11 cellular contexts compared by ENCODE assay signal in the genomic region with DNA sequence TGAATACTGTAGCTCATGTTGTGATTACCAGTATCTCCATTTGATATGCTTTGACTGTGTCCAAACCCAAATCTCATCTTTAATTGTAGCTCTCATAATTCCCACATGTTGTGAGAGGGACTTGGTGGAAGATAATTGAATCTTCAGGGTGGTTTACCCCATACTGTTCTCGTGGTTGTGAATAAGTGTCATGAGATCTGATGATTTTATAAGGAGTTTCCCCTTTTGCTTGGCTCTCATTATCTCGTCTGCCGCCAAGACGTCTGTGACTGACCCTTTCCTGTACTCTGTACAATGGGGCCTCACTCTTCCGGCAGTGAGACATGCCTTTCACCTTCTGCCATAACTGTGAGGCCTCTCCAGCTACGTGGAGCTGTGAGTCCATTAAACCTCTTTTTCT. TPM values are rescaled to one million over a fixed set of nuclear protein-coding genes. Genes with fewer than 3 reads are reported as not detected.
A peak's percentile ranks its signal among the peaks of the same experiment; 100 is the strongest.
DNase-seq lines count a peak whose midpoint lies in the region; ATAC-seq and TF ChIP-seq lines count a peak whose summit lies in the region.
"Had no signal": no experiment of that assay in that cellular context is flagged by ENCODE, and none has a peak within 500 bp of the region (broad histone marks: within the 10 kb centered on the region; RNA-seq: fewer than 3 reads in every experiment).

No MANE protein-coding gene starts in this region.

- H2AFZ ChIP-seq in SK-N-SH (ENCODE audit: low read depth) = no peak overlapping the region

- H3K9ac ChIP-seq in SK-N-SH = no peak overlapping the region

- H3K9me3 Mint-ChIP-seq in WTC11 (no peaks in the 10 kb centered on the region), mesothelial cell of epicardium (no peaks in the 10 kb centered on the region)
- H3K9me3 Mint-ChIP-seq in CD8-positive, alpha-beta T cell = no peaks in the 10 kb centered on the region

- no peak overlapping the region for H3K4me2 ChIP-seq in SK-N-SH

- CTCF ChIA-PET in WTC11 (lab: Charles Lee) (interaction anchor here (1.0 kb wide), 1 partner anchor 56 kb away, joined by 3 read pairs; no protein-coding TSS in a partner anchor), SK-N-SH (lab: Yijun Ruan, JAX) (no interaction called here)
- CTCF ChIA-PET in CD8-positive, alpha-beta T cell (lab: Charles Lee) = no interaction called here

- H3K9me2 ChIP-seq in SK-N-SH = no peaks in the 10 kb centered on the region

- POLR2A ChIA-PET in WTC11 (lab: Charles Lee) (interaction anchor here (0.6 kb wide), 2 partner anchors 14 to 66 kb away, joined by 3 to 4 read pairs; no protein-coding TSS in a partner anchor), SK-N-SH (lab: Yijun Ruan, JAX) (no interaction called here)
- POLR2A ChIA-PET in CD8-positive, alpha-beta T cell (lab: Charles Lee) = no interaction called here

- H3K4me1 Mint-ChIP-seq in WTC11 = peaks cover 59% of the 10 kb centered on the region
- peaks cover 29% of the 10 kb centered on the region for H3K4me1 Mint-ChIP-seq in mesothelial cell of epicardium
- H3K4me1 Mint-ChIP-seq in CD8-positive, alpha-beta T cell (ENCODE audit: low read depth) = peaks cover 2% of the 10 kb centered on the region

- TF ChIP-seq RAD21 in SK-N-SH (IDR thresholded peaks at IDR 0.05; ENCODE audit: low read length) = no peak

- no peaks in the 10 kb centered on the region for H3K27me3 ChIP-seq in CD8-positive, alpha-beta T cell (ENCODE audit: insufficient read depth, low read length)
- H3K27me3 ChIP-seq in SK-N-SH (ENCODE audit: insufficient read depth) = no peaks in the 10 kb centered on the region

- intact Hi-C loops in CD8-positive, alpha-beta T cell (cut with DNase I, micrococcal nuclease) = no loop called here

- peaks cover 46% of the 10 kb centered on the region for H4K20me1 ChIP-seq in SK-N-SH (ENCODE audit: insufficient read depth)

- H3K27ac ChIP-seq in CD8-positive, alpha-beta T cell (ENCODE audit: low read depth, low read length) = no peak overlapping the region
- peak overlapping the region in 1 of 2 experiments; percentile 69; a peak in 2 of 4 replicates for H3K27ac ChIP-seq in SK-N-SH (ENCODE audit: low read depth in 2 of 2, low read length in 1 of 2)

- DNase-seq in Caki2 (ENCODE audit: low read depth) = peak; percentile 62
- peak; percentile 76 for DNase-seq in HT1080 (ENCODE audit: low read depth)
- DNase-seq in WTC11 (ENCODE audit: low spot score) = no peak
- DNase-seq in mesothelial cell of epicardium (ENCODE audit: low spot score in 2 of 2, unreplicated experiment in 2 of 2) = no peak
- DNase-seq in CD8-positive, alpha-beta T cell = no peak
- DNase-seq in activated gamma-delta T cell (lab: John Stamatoyannopoulos, UW) = no peak
- DNase-seq in activated CD4-positive, CD25-positive, alpha-beta regulatory T cell (lab: John Stamatoyannopoulos, UW) = no peak
- no peak for DNase-seq in SK-N-SH
- DNase-seq: activated CD8-positive, alpha-beta memory T cell treated with anti-CD3 and anti-CD28 coated beads, Interleukin-2, amount 50 U/mL, for 4 hours; NCI-H1048; SHP77 had no signal

- H3K4me3 ChIP-seq in CD8-positive, alpha-beta T cell (ENCODE audit: low read depth, low read length) = no peak overlapping the region
- no peak overlapping the region for H3K4me3 ChIP-seq in SK-N-SH (ENCODE audit: low read depth in 2 of 2, low read length in 1 of 2)

- H3K4me3 Mint-ChIP-seq in WTC11 (no peak overlapping the region), mesothelial cell of epicardium (no peak overlapping the region)
- no peak overlapping the region for H3K4me3 Mint-ChIP-seq in CD8-positive, alpha-beta T cell

- H3K9me3 ChIP-seq in CD8-positive, alpha-beta T cell (ENCODE audit: low read length) = no peaks in the 10 kb centered on the region
- no peaks in the 10 kb centered on the region for H3K9me3 ChIP-seq in SK-N-SH

- peak overlapping the region; percentile 57 for H3K27ac Mint-ChIP-seq in WTC11
- H3K27ac Mint-ChIP-seq in mesothelial cell of epicardium = peak overlapping the region; percentile 81
- no peak overlapping the region for H3K27ac Mint-ChIP-seq in CD8-positive, alpha-beta T cell

- no peaks in the 10 kb centered on the region for H3K4me1 ChIP-seq in CD8-positive, alpha-beta T cell (ENCODE audit: insufficient read depth, low read length)
- H3K4me1 ChIP-seq in SK-N-SH (ENCODE audit: control insufficient read depth in 1 of 2, insufficient read depth in 2 of 2, low read depth in 1 of 2, low read length in 1 of 2) = peaks cover 25 to 77% of the 10 kb centered on the region in 2 experiments; a peak in 3 of 4 replicates

- 60% methylated on average over 6 of the region's 6 CpGs for WGBS in SK-N-SH (ENCODE audit: low lambda C conversion rate)

- peaks cover 97% of the 10 kb centered on the region for H3K79me2 ChIP-seq in SK-N-SH (ENCODE audit: insufficient read depth)

- TF ChIP-seq CTCF in WTC11 (IDR thresholded peaks at IDR 0.05) (no peak), mesothelial cell of epicardium (IDR thresholded peaks at IDR 0.05; ENCODE audit: unreplicated experiment) (no peak), SK-N-SH (IDR thresholded peaks at IDR 0.05) (no peak)
- no peak for TF ChIP-seq CTCF in CD8-positive, alpha-beta T cell (IDR thresholded peaks at IDR 0.05)

- H3K36me3 Mint-ChIP-seq in WTC11 (no peaks in the 10 kb centered on the region), mesothelial cell of epicardium (no peaks in the 10 kb centered on the region)
- no peaks in the 10 kb centered on the region for H3K36me3 Mint-ChIP-seq in CD8-positive, alpha-beta T cell

- H3K27me3 Mint-ChIP-seq in WTC11 (ENCODE audit: low read depth) (no peaks in the 10 kb centered on the region), mesothelial cell of epicardium (ENCODE audit: low read depth) (no peaks in the 10 kb centered on the region)
- peaks cover 11% of the 10 kb centered on the region for H3K27me3 Mint-ChIP-seq in CD8-positive, alpha-beta T cell (ENCODE audit: low read depth)

- TF ChIP-seq EP300 in SK-N-SH (IDR thresholded peaks at IDR 0.05; ENCODE audit: borderline replicate concordance in 1 of 2, low read depth in 1 of 2, low read length in 1 of 2) = no peak

- peaks cover 39% of the 10 kb centered on the region for H3F3A ChIP-seq in SK-N-SH (replicated peaks; ENCODE audit: insufficient read depth)

- ATAC-seq in WTC11 = no peak
- no peak for ATAC-seq in CD8-positive, alpha-beta T cell

- in situ Hi-C loops in Caki2 (cut with HindIII; ENCODE audit: low pct_unique_long_range_greater_than_20kb, low sequenced_read_pairs) = no loop called here

- no peaks in the 10 kb centered on the region for H3K36me3 ChIP-seq in CD8-positive, alpha-beta T cell (ENCODE audit: insufficient read depth, low read length)
- H3K36me3 ChIP-seq in SK-N-SH (replicated peaks in 1 of 2; ENCODE audit: control insufficient read depth in 1 of 2, insufficient read depth in 2 of 2, low read length in 1 of 2) = peaks cover 0 to 11% of the 10 kb centered on the region in 2 experiments

TF ChIP-seq in WTC11, 78 proteins besides CTCF, POLR2A, EP300 and RAD21:
- TF ChIP-seq TEAD4 (CRISPR knock-in tag; IDR thresholded peaks at IDR 0.05) = no peak

TF ChIP-seq in SK-N-SH, 30 proteins besides CTCF, POLR2A, EP300 and RAD21:
- TF ChIP-seq JUND (IDR thresholded peaks at IDR 0.05) = no peak
- TF ChIP-seq, protein P1, sequence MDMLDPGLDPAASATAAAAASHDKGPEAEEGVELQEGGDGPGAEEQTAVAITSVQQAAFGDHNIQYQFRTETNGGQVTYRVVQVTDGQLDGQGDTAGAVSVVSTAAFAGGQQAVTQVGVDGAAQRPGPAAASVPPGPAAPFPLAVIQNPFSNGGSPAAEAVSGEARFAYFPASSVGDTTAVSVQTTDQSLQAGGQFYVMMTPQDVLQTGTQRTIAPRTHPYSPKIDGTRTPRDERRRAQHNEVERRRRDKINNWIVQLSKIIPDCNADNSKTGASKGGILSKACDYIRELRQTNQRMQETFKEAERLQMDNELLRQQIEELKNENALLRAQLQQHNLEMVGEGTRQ (IDR thresholded peaks at IDR 0.05; ENCODE audit: borderline replicate concordance, low read depth, low read length) = no peak
- no peak for TF ChIP-seq CHD2 (IDR thresholded peaks at IDR 0.05; ENCODE audit: low read length, partially characterized antibody)
- TF ChIP-seq YY1 (IDR thresholded peaks at IDR 0.05; ENCODE audit: low read depth) = no peak
- TF ChIP-seq POLR2AphosphoS5 (IDR thresholded peaks at IDR 0.05; ENCODE audit: low read depth, low read length) = no peak
- TF ChIP-seq FOXJ3 (CRISPR knock-in tag; IDR thresholded peaks at IDR 0.05) = no peak
- TF ChIP-seq SIN3A (IDR thresholded peaks at IDR 0.05; ENCODE audit: borderline replicate concordance, low read depth, low read length) = no peak
- TF ChIP-seq, protein P2, sequence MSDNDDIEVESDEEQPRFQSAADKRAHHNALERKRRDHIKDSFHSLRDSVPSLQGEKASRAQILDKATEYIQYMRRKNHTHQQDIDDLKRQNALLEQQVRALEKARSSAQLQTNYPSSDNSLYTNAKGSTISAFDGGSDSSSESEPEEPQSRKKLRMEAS (IDR thresholded peaks at IDR 0.05; ENCODE audit: low read depth) = no peak
- TF ChIP-seq RCOR1 (IDR thresholded peaks at IDR 0.05; ENCODE audit: low read length) = no peak
- no peak for TF ChIP-seq TAF1 (IDR thresholded peaks at IDR 0.05; ENCODE audit: borderline replicate concordance, low read depth, low read length)

RNA-seq across cellular contexts. Expression of a gene that starts 59.3 kb away (rescaled TPM):
- total RNA-seq in Caki2 (2014; rRNA removed; shearing (Covaris generic); ENCODE audit: low replicate concordance) = 52.3 and 97.6 TPM in 2 replicates
- 144 and 162 TPM in 2 replicates for total RNA-seq in HT1080 (2014; rRNA removed; shearing (Covaris generic))
- polyA plus RNA-seq in HT1080 (2015; cell fraction: cytosol; rRNA removed) = 83.4 and 89.2 TPM in 2 replicates
- 375 and 390 TPM in 2 replicates for polyA plus RNA-seq in HT1080 (2015; cell fraction: nucleus; rRNA removed)
- total RNA-seq in WTC11 (2021) (69.2 to 88.8 TPM (median 73.5 TPM) in 3 replicates), mesothelial cell of epicardium (190 to 209 TPM (median 200 TPM) in 3 replicates)
- total RNA-seq in CD8-positive, alpha-beta T cell = 1 to 10 TPM; 3.4 to 6.5 TPM
- polyA plus RNA-seq in SK-N-SH (2012; rRNA removed) = 225 and 229 TPM in 2 replicates
- polyA plus RNA-seq in SK-N-SH (2012; cell fraction: cytosol; rRNA removed) = 101 and 117 TPM in 2 replicates
- 1,118 and 1,202 TPM in 2 replicates for polyA plus RNA-seq in SK-N-SH (2012; cell fraction: nucleus; rRNA removed)

Comparison
In these comparisons a context has a peak if more than half of its experiments do, and no peak if none do; other contexts are left out.
1. DNase-seq: peak in Caki2 (single experiment) and HT1080 (single experiment); none in WTC11 (single experiment), mesothelial cell of epicardium (0 of 2), CD8-positive, alpha-beta T cell (0 of 7), activated gamma-delta T cell (single experiment), activated CD4-positive, CD25-positive, alpha-beta regulatory T cell (0 of 4) and SK-N-SH (single experiment).